Comparison of ENCODE assay signal across 8 cellular contexts in the genomic region with DNA sequence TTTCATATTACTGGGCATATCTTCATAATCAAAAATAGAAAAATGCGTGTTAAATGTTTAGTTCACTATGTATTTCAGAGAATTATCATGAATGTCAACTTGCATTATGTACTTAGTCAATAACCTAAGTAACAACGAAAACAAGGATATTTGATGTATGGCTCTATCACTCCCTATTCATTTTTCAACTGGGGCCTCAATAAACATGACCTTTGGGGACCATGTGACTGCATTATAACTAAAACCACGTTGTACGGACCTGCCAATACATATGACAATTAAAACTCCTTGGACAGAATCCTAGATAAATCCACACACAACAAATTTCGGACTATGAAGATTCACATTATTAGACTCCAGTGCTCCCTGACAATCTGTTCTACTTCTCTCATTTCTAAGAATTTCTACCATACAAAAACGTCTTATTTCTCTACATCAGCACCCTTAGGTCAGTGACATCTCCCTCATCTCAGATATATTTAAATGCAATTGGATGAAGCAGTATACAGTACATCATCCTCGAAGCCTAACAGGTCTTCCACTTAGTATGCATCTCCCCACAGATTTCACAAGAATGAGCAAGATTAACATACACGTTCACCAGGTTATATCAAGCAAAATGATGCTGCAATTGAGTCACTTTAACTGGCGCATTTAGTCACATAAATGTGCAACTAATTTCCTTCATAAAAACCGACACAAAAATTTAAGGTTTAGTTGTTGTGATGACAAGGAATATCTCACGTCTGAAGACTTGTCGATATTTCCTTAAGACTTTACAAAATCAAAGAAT. TPM values are rescaled to one million over a fixed set of nuclear protein-coding genes. Genes with fewer than 3 reads are reported as not detected.
A peak's percentile ranks its signal among the peaks of the same experiment; 100 is the strongest.
DNase-seq lines count a peak whose midpoint lies in the region; ATAC-seq and TF ChIP-seq lines count a peak whose summit lies in the region.

No MANE protein-coding gene starts in this region.

- TF ChIP-seq POLR2A in HCT116 (IDR thresholded peaks at IDR 0.05; ENCODE audit: borderline replicate concordance, extremely low read depth, insufficient read depth, insufficient read length) = no peak

- TSS peak; percentile 54 for BruUV-seq in HCT116 (replicated peaks; lab: Mats Ljungman, UMichigan)

- H3K79me2 ChIP-seq in HCT116 (ENCODE audit: insufficient read depth, low read length) = peaks cover 65% of the 10 kb centered on the region

- H3K27me3 Mint-ChIP-seq in glutamatergic neuron (ENCODE audit: unreplicated experiment) = peaks cover 7% of the 10 kb centered on the region

- H3K9ac ChIP-seq in HCT116 (ENCODE audit: low read length) = peak overlapping the region; percentile 76

- H3K9me3 ChIP-seq in HCT116 (ENCODE audit: control insufficient read depth in 1 of 2, insufficient read depth in 1 of 2, low read depth in 1 of 2, low read length in 2 of 2) (no peaks in the 10 kb centered on the region), WERI-Rb-1 (ENCODE audit: severe bottlenecking) (no peaks in the 10 kb centered on the region)

- POLR2A ChIA-PET in HCT116 (lab: Charles Lee) = no interaction called here

- peak overlapping the region; percentile 78 for H3K4me2 ChIP-seq in HCT116 (ENCODE audit: low read length)

- no peaks in the 10 kb centered on the region for H3K36me3 Mint-ChIP-seq in glutamatergic neuron (ENCODE audit: unreplicated experiment)

- no peak for TF ChIP-seq RAD21 in HCT116 (IDR thresholded peaks at IDR 0.05; ENCODE audit: low read depth)

- peaks cover 10% of the 10 kb centered on the region for H3K9me3 Mint-ChIP-seq in glutamatergic neuron (ENCODE audit: unreplicated experiment)

- peak overlapping the region; percentile 95 for H3K4me3 Mint-ChIP-seq in glutamatergic neuron (ENCODE audit: unreplicated experiment)

- no peaks in the 10 kb centered on the region for H3K36me3 ChIP-seq in HCT116 (ENCODE audit: control insufficient read depth in 1 of 2, insufficient read depth in 2 of 2, low read length in 2 of 2)
- peaks cover 3% of the 10 kb centered on the region for H3K36me3 ChIP-seq in WERI-Rb-1

- CTCF ChIA-PET in HCT116 (lab: Charles Lee) = no interaction called here

- H3K27ac Mint-ChIP-seq in glutamatergic neuron (ENCODE audit: unreplicated experiment) = peak overlapping the region; percentile 91

- H3K4me3 ChIP-seq in HCT116 (replicated peaks in 1 of 2; ENCODE audit: low read depth in 1 of 2, low read length in 2 of 2) (peak overlapping the region; percentile 64 to 83), WERI-Rb-1 (ENCODE audit: low read depth, low read length) (peak overlapping the region; percentile 99), skin epidermis (peak overlapping the region; percentile 67 to 100 (median 98))

- intact Hi-C loops in HCT116 (cut with micrococcal nuclease) = no loop called here

- no peak overlapping the region for H3K27ac ChIP-seq in HCT116 (ENCODE audit: low read depth, low read length)
- peak overlapping the region; percentile 96 for H3K27ac ChIP-seq in WERI-Rb-1
- H3K27ac ChIP-seq in skin epidermis = peak overlapping the region in 15 of 21 experiments; percentile 83 to 98 (median 96)

- ATAC-seq in HCT116 (no peak), HG03342 (IDR thresholded peaks at IDR 0.05; ENCODE audit: unreplicated experiment) (no peak), HG02610 (IDR thresholded peaks at IDR 0.05; ENCODE audit: unreplicated experiment) (no peak)

- H3K27me3 ChIP-seq in HCT116 (ENCODE audit: insufficient read depth, low read length) (no peaks in the 10 kb centered on the region), WERI-Rb-1 (ENCODE audit: insufficient read depth, low read depth, severe bottlenecking) (no peaks in the 10 kb centered on the region)

- DNase-seq in HCT116 (ENCODE audit: low read depth, low spot score) = no peak
- DNase-seq in WERI-Rb-1 = no peak
- no peak for DNase-seq in glutamatergic neuron
- DNase-seq in NCI-H2227 (lab: John Stamatoyannopoulos, UW; ENCODE audit: unreplicated experiment) = no peak
- DNase-seq in DMS79 (lab: John Stamatoyannopoulos, UW) = no peak

- TF ChIP-seq CTCF in HCT116 (IDR thresholded peaks at IDR 0.05 in 2 of 3, conservative IDR thresholded peaks at IDR 0.05 in 1 of 3; ENCODE audit: borderline replicate concordance in 1 of 3, insufficient read depth in 1 of 3, low read depth in 2 of 3, low read length in 2 of 3) (no peak), WERI-Rb-1 (IDR thresholded peaks at IDR 0.05; ENCODE audit: low read depth, low read length) (no peak), glutamatergic neuron (IDR thresholded peaks at IDR 0.05; ENCODE audit: partially characterized antibody, unreplicated experiment) (no peak)

- H3K4me1 ChIP-seq in HCT116 (ENCODE audit: control insufficient read depth in 1 of 2, insufficient read depth in 2 of 2, low read length in 2 of 2) = peaks cover 20 to 37% of the 10 kb centered on the region in 2 experiments; a peak in 3 of 4 replicates

- peaks cover 17% of the 10 kb centered on the region for H3K4me1 Mint-ChIP-seq in glutamatergic neuron (ENCODE audit: low read depth, unreplicated experiment)

- H3K9me2 ChIP-seq in HCT116 (ENCODE audit: insufficient read depth) = no peaks in the 10 kb centered on the region

- RAD21 ChIA-PET in HCT116 (lab: Charles Lee; ENCODE audit: low non-redundant PET in 1 of 2, low total read pairs in 2 of 2, uncharacterized antibody in 2 of 2, unreplicated experiment in 2 of 2) = no interaction called here

- peaks cover 40% of the 10 kb centered on the region; the same call in 1 of the 2 replicates for H4K20me1 ChIP-seq in HCT116 (ENCODE audit: insufficient read depth)

- no peak overlapping the region for H2AFZ ChIP-seq in HCT116 (ENCODE audit: low read depth, low read length, poor library complexity, severe bottlenecking)

TF ChIP-seq in HCT116, 20 proteins besides CTCF, POLR2A, EP300 and RAD21:
- TF ChIP-seq SRF (IDR thresholded peaks at IDR 0.05; ENCODE audit: low read depth) (no peak), EGR1 (IDR thresholded peaks at IDR 0.05; ENCODE audit: low read depth) (no peak), EZH2phosphoT487 (IDR thresholded peaks at IDR 0.05; ENCODE audit: borderline replicate concordance) (no peak), FOSL1 (IDR thresholded peaks at IDR 0.05; ENCODE audit: low read depth) (no peak), JUND (IDR thresholded peaks at IDR 0.05) (no peak), TCF7L2 (IDR thresholded peaks at IDR 0.05; ENCODE audit: borderline replicate concordance, extremely low read depth, insufficient read depth, insufficient read length) (no peak)
- TF ChIP-seq, protein P1, sequence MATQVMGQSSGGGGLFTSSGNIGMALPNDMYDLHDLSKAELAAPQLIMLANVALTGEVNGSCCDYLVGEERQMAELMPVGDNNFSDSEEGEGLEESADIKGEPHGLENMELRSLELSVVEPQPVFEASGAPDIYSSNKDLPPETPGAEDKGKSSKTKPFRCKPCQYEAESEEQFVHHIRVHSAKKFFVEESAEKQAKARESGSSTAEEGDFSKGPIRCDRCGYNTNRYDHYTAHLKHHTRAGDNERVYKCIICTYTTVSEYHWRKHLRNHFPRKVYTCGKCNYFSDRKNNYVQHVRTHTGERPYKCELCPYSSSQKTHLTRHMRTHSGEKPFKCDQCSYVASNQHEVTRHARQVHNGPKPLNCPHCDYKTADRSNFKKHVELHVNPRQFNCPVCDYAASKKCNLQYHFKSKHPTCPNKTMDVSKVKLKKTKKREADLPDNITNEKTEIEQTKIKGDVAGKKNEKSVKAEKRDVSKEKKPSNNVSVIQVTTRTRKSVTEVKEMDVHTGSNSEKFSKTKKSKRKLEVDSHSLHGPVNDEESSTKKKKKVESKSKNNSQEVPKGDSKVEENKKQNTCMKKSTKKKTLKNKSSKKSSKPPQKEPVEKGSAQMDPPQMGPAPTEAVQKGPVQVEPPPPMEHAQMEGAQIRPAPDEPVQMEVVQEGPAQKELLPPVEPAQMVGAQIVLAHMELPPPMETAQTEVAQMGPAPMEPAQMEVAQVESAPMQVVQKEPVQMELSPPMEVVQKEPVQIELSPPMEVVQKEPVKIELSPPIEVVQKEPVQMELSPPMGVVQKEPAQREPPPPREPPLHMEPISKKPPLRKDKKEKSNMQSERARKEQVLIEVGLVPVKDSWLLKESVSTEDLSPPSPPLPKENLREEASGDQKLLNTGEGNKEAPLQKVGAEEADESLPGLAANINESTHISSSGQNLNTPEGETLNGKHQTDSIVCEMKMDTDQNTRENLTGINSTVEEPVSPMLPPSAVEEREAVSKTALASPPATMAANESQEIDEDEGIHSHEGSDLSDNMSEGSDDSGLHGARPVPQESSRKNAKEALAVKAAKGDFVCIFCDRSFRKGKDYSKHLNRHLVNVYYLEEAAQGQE (IDR thresholded peaks at IDR 0.05; ENCODE audit: low read depth) = no peak
- TF ChIP-seq, protein P2, sequence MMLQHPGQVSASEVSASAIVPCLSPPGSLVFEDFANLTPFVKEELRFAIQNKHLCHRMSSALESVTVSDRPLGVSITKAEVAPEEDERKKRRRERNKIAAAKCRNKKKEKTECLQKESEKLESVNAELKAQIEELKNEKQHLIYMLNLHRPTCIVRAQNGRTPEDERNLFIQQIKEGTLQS (IDR thresholded peaks at IDR 0.05) = no peak

RNA-seq across cellular contexts. Expression of a gene that starts 1.5 kb away (rescaled TPM):
- total RNA-seq in HCT116 (2021; ENCODE audit: unreplicated experiment) = 140 TPM
- polyA plus RNA-seq in HCT116 (2012) = 63.6 and 88.6 TPM in 2 replicates
- total RNA-seq in glutamatergic neuron (ENCODE audit: unreplicated experiment) = 115 TPM

RNA-seq across cellular contexts. Expression of a gene that starts 27.1 kb away (rescaled TPM):
- 120 TPM for total RNA-seq in HCT116 (2021; ENCODE audit: unreplicated experiment)
- 49.7 and 72.2 TPM in 2 replicates for polyA plus RNA-seq in HCT116 (2012)
- total RNA-seq in glutamatergic neuron (ENCODE audit: unreplicated experiment) = 82.7 TPM
